ENCODE assay signal across 20 cellular contexts in the genomic region with DNA sequence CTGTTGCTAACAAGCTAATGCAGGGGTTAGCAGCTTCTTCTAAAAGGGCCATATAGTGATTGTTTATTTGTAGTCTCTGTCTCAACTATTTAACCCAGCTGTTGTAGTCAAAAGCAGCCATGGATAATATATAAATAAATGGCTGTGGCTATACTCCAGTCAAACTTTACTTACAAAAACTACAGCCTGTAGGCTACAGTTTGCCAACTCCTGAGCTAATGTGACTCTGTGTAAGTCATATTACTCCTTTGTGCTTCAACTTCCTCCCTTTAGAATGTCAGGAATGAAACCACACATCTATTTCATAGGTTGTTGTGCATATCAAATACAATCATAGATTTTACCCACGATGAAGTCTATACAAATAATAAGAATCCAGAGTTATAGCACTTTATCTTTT.
"Had no signal": no experiment of that assay in that cellular context is flagged by ENCODE, and none has a peak within 500 bp of the region (broad histone marks: within the 10 kb centered on the region; RNA-seq: fewer than 3 reads in every experiment).

No MANE protein-coding gene starts in this region.

- H3K36me3 ChIP-seq: cardiac muscle cell had no signal

- H3K9me3 Mint-ChIP-seq: activated naive CD8-positive, alpha-beta T cell treated with anti-CD3 and anti-CD28 coated beads, Interleukin-2, amount 10 ng/mL, durations not matched to agents 7 days and 5 days; activated T-cell treated with anti-CD3 and anti-CD28 coated beads, Interleukin-2, amount 50 U/mL, for 72 hours; immature natural killer cell; naive thymus-derived CD8-positive, alpha-beta T cell; stimulated activated naive CD8-positive, alpha-beta T cell treated with anti-CD3 and anti-CD28 coated beads, Interleukin-15, Interleukin-2, amounts not matched to agents 100 ng/mL and 50 ng/mL, for 24 hours had no signal

- H3K27me3 ChIP-seq: cardiac muscle cell, right lobe of liver, thyroid gland had no signal

- H3K4me3 ChIP-seq: cardiac muscle cell, lower lobe of right lung, right lobe of liver, thyroid gland had no signal

- H3K9me3 ChIP-seq: lower lobe of right lung, right lobe of liver, thyroid gland had no signal

- DNase-seq: activated CD4-positive, alpha-beta T cell treated with anti-CD3 and anti-CD28 coated beads, Interleukin-2, amount 50 U/mL, for 48 hours; activated CD4-positive, CD25-positive, alpha-beta regulatory T cell treated with anti-CD3 and anti-CD28 coated beads, Interleukin-2, amount 50 U/mL, for 72 hours; activated naive CD8-positive, alpha-beta T cell treated with anti-CD3 and anti-CD28 coated beads, Interleukin-2, amount 10 ng/mL, durations not matched to agents 7 days and 5 days; activated T-cell treated with anti-CD3 and anti-CD28 coated beads, Interleukin-2, amount 50 U/mL, for 72 hours; aorta; effector CD8-positive, alpha-beta T cell; glutamatergic neuron; immature natural killer cell; lower lobe of right lung; naive thymus-derived CD8-positive, alpha-beta T cell; occipital lobe; right lobe of liver; stimulated activated CD4-positive, alpha-beta T cell treated with anti-CD3 and anti-CD28 coated beads, Interleukin-4, amount 100 ng/mL, for 1 hour; stimulated activated CD8-positive, alpha-beta memory T cell treated with anti-CD3 and anti-CD28 coated beads, Interleukin-4, amount 100 ng/mL, for 48 hours; SW 1271; thyroid gland had no signal

- H3K4me3 Mint-ChIP-seq: activated naive CD8-positive, alpha-beta T cell treated with anti-CD3 and anti-CD28 coated beads, Interleukin-2, amount 10 ng/mL, durations not matched to agents 7 days and 5 days; activated T-cell treated with anti-CD3 and anti-CD28 coated beads, Interleukin-2, amount 50 U/mL, for 72 hours; immature natural killer cell; naive thymus-derived CD8-positive, alpha-beta T cell; stimulated activated naive CD8-positive, alpha-beta T cell treated with anti-CD3 and anti-CD28 coated beads, Interleukin-15, Interleukin-2, amounts not matched to agents 100 ng/mL and 50 ng/mL, for 24 hours had no signal

- H3K27ac Mint-ChIP-seq: activated naive CD8-positive, alpha-beta T cell treated with anti-CD3 and anti-CD28 coated beads, Interleukin-2, amount 10 ng/mL, durations not matched to agents 7 days and 5 days; activated T-cell treated with anti-CD3 and anti-CD28 coated beads, Interleukin-2, amount 50 U/mL, for 72 hours; naive thymus-derived CD8-positive, alpha-beta T cell; progenitor cell of endocrine pancreas; stimulated activated naive CD8-positive, alpha-beta T cell treated with anti-CD3 and anti-CD28 coated beads, Interleukin-15, Interleukin-2, amounts not matched to agents 100 ng/mL and 50 ng/mL, for 24 hours had no signal

- ATAC-seq: activated T-cell treated with anti-CD3 and anti-CD28 coated beads, Interleukin-2, amount 50 U/mL, for 72 hours; lower lobe of right lung; naive thymus-derived CD8-positive, alpha-beta T cell; right lobe of liver had no signal

- FAIRE-seq: colon had no signal

- H3K27me3 Mint-ChIP-seq: activated naive CD8-positive, alpha-beta T cell treated with anti-CD3 and anti-CD28 coated beads, Interleukin-2, amount 10 ng/mL, durations not matched to agents 7 days and 5 days; progenitor cell of endocrine pancreas; stimulated activated naive CD8-positive, alpha-beta T cell treated with anti-CD3 and anti-CD28 coated beads, Interleukin-15, Interleukin-2, amounts not matched to agents 100 ng/mL and 50 ng/mL, for 24 hours had no signal

- H3K27ac ChIP-seq: cardiac muscle cell, lower lobe of right lung, right lobe of liver, thyroid gland had no signal
